20 cellular contexts compared by ENCODE assay signal in genomic region chr6:83824388-83824801, GRCh38. TPM values are rescaled to one million over a fixed set of nuclear protein-coding genes. Genes with fewer than 3 reads are reported as not detected.
DNase-seq lines count a peak whose midpoint lies in the region; ATAC-seq, FAIRE-seq and TF ChIP-seq lines count a peak whose summit lies in the region.
"Had no signal": no experiment of that assay in that cellular context is flagged by ENCODE, and none has a peak within 500 bp of the region (broad histone marks: within the 10 kb centered on the region; RNA-seq: fewer than 3 reads in every experiment).

No MANE protein-coding gene starts in this region.

- intact Hi-C loops in Panc1 (cut with micrococcal nuclease; ENCODE audit: unreplicated experiment) (no loop called here), dorsolateral prefrontal cortex (cut with DNase I) (no loop called here)

- no peaks in the 10 kb centered on the region for H3K9me3 ChIP-seq in Panc1 (ENCODE audit: control insufficient read depth, insufficient read depth, low read depth, low read length)
- H3K9me3 ChIP-seq: BLaER1, thoracic aorta had no signal

- BruUV-seq in Panc1 (replicated peaks; lab: Mats Ljungman, UMichigan), result no TSS peak

- H3K27ac ChIP-seq in Panc1 (ENCODE audit: low read length) (no peak overlapping the region), dorsolateral prefrontal cortex (no peak overlapping the region)
- H3K27ac ChIP-seq: BLaER1, left ventricle myocardium inferior, thoracic aorta had no signal

- H3K36me3 Mint-ChIP-seq in progenitor cell of endocrine pancreas (ENCODE audit: insufficient read depth) (no peaks in the 10 kb centered on the region), type B pancreatic cell (no peaks in the 10 kb centered on the region)
- H3K36me3 Mint-ChIP-seq in activated CD8-positive, alpha-beta memory T cell treated with anti-CD3 and anti-CD28 coated beads, Interleukin-2, amount 10 ng/mL, durations not matched to agents 7 days and 5 days, result no peaks in the 10 kb centered on the region
- H3K36me3 Mint-ChIP-seq: IgD-negative memory B cell; naive thymus-derived CD8-positive, alpha-beta T cell had no signal

- TF ChIP-seq CTCF in Panc1 (IDR thresholded peaks at IDR 0.05) (no peak), epithelial cell of esophagus (IDR thresholded peaks at IDR 0.05; ENCODE audit: insufficient read depth, low read depth, low read length, missing control alignments) (no peak), progenitor cell of endocrine pancreas (IDR thresholded peaks at IDR 0.05; ENCODE audit: unreplicated experiment) (no peak), dorsolateral prefrontal cortex (IDR thresholded peaks at IDR 0.05 in 54 of 56, conservative IDR thresholded peaks at IDR 0.05 in 2 of 56; ENCODE audit: low read depth in 1 of 56, partially characterized antibody in 56 of 56) (no peak), type B pancreatic cell (conservative IDR thresholded peaks at IDR 0.05) (no peak)

- POLR2A ChIA-PET in Panc1 (lab: Charles Lee), result no interaction called here

- H3K27me3 ChIP-seq in Panc1 (ENCODE audit: control insufficient read depth, insufficient read depth, low read length), result no peaks in the 10 kb centered on the region
- H3K27me3 ChIP-seq in dorsolateral prefrontal cortex, result no peaks in the 10 kb centered on the region
- H3K27me3 ChIP-seq: BLaER1 had no signal

- CTCF ChIA-PET in Panc1 (lab: Charles Lee), result no interaction called here
- CTCF ChIA-PET in activated CD8-positive, alpha-beta memory T cell treated with anti-CD3 and anti-CD28 coated beads, Interleukin-2, amount 10 ng/mL, durations not matched to agents 7 days and 5 days (lab: Charles Lee), result no interaction called here

- DNase-seq in H54 (ENCODE audit: insufficient read length, low spot score) (no peak), Panc1 (ENCODE audit: low read depth, low spot score) (peak; percentile 51), epithelial cell of esophagus (ENCODE audit: low read depth) (peak; percentile 93), progenitor cell of endocrine pancreas (ENCODE audit: low spot score, unreplicated experiment) (no peak), dorsolateral prefrontal cortex (no peak), islet precursor cell (no peak), type B pancreatic cell (ENCODE audit: extremely low spot score, unreplicated experiment) (no peak)
- no peak for DNase-seq in activated CD8-positive, alpha-beta memory T cell treated with anti-CD3 and anti-CD28 coated beads, Interleukin-2, amount 10 ng/mL, durations not matched to agents 7 days and 5 days
- DNase-seq: activated CD8-positive, alpha-beta memory T cell treated with anti-CD3 and anti-CD28 coated beads, Interleukin-2, amount 50 U/mL, for 4 hours; activated naive CD4-positive, alpha-beta T cell treated with anti-CD3 and anti-CD28 coated beads, Interleukin-2, amount 50 U/mL, for 16 hours; central memory CD4-positive, alpha-beta T cell; hypothalamus; left ventricle myocardium inferior; naive thymus-derived CD8-positive, alpha-beta T cell; NCI-H1105 treated with DMSO at 0.1 percent for 48 hours; NCI-H510A; stimulated activated CD4-positive, alpha-beta T cell treated with anti-CD3 and anti-CD28 coated beads, Interleukin-1b, Interleukin-23, amount 100 ng/mL, for 48 hours had no signal

- in situ Hi-C loops in Panc1 (cut with HindIII; ENCODE audit: low pct_unique_long_range_greater_than_20kb, low sequenced_read_pairs), result no loop called here

- H3K27me3 Mint-ChIP-seq in progenitor cell of endocrine pancreas (no peaks in the 10 kb centered on the region), type B pancreatic cell (no peaks in the 10 kb centered on the region)
- peaks cover 7% of the 10 kb centered on the region for H3K27me3 Mint-ChIP-seq in activated CD8-positive, alpha-beta memory T cell treated with anti-CD3 and anti-CD28 coated beads, Interleukin-2, amount 10 ng/mL, durations not matched to agents 7 days and 5 days

- no peak overlapping the region for H3K4me3 Mint-ChIP-seq in progenitor cell of endocrine pancreas (ENCODE audit: low read depth)
- no peak overlapping the region for H3K4me3 Mint-ChIP-seq in activated CD8-positive, alpha-beta memory T cell treated with anti-CD3 and anti-CD28 coated beads, Interleukin-2, amount 10 ng/mL, durations not matched to agents 7 days and 5 days
- H3K4me3 Mint-ChIP-seq in type B pancreatic cell, result no peak overlapping the region
- H3K4me3 Mint-ChIP-seq: IgD-negative memory B cell; naive thymus-derived CD8-positive, alpha-beta T cell had no signal

- no peaks in the 10 kb centered on the region; the same call in 1 of the 2 replicates for H3K4me1 ChIP-seq in Panc1 (ENCODE audit: control insufficient read depth, insufficient read depth, low read length)
- H3K4me1 ChIP-seq: BLaER1, left ventricle myocardium inferior had no signal

- H3K4me3 ChIP-seq in Panc1 (ENCODE audit: low read depth in 2 of 2, low read length in 2 of 2) (peak overlapping the region in 1 of 2 experiments; percentile 14; a peak in 1 of 4 replicates), epithelial cell of esophagus (ENCODE audit: low read length) (no peak overlapping the region), dorsolateral prefrontal cortex (no peak overlapping the region)
- H3K4me3 ChIP-seq: BLaER1, left ventricle myocardium inferior, thoracic aorta had no signal

- no peak for TF ChIP-seq POLR2A in H54 (IDR thresholded peaks at IDR 0.05; ENCODE audit: low read depth, low read length)

- no peaks in the 10 kb centered on the region for H3K36me3 ChIP-seq in Panc1 (ENCODE audit: control insufficient read depth, insufficient read depth, low read length)
- H3K36me3 ChIP-seq: BLaER1, left ventricle myocardium inferior, thoracic aorta had no signal

- H3K4me1 Mint-ChIP-seq in progenitor cell of endocrine pancreas (ENCODE audit: low read depth) (peaks cover 9% of the 10 kb centered on the region), type B pancreatic cell (ENCODE audit: unreplicated experiment) (peaks cover 8% of the 10 kb centered on the region)
- H3K4me1 Mint-ChIP-seq in activated CD8-positive, alpha-beta memory T cell treated with anti-CD3 and anti-CD28 coated beads, Interleukin-2, amount 10 ng/mL, durations not matched to agents 7 days and 5 days, result no peaks in the 10 kb centered on the region
- H3K4me1 Mint-ChIP-seq: IgD-negative memory B cell; naive thymus-derived CD8-positive, alpha-beta T cell had no signal

- peak; percentile 80 for FAIRE-seq in H54 (lab: Jason Lieb, UNC)

- H3K27ac Mint-ChIP-seq in progenitor cell of endocrine pancreas, result peak overlapping the region; percentile 38
- H3K27ac Mint-ChIP-seq in activated CD8-positive, alpha-beta memory T cell treated with anti-CD3 and anti-CD28 coated beads, Interleukin-2, amount 10 ng/mL, durations not matched to agents 7 days and 5 days, result no peak overlapping the region
- H3K27ac Mint-ChIP-seq in type B pancreatic cell, result no peak overlapping the region
- H3K27ac Mint-ChIP-seq: IgD-negative memory B cell; naive thymus-derived CD8-positive, alpha-beta T cell had no signal

- ATAC-seq in Panc1, result peak; percentile 91
- no peak for ATAC-seq in activated CD8-positive, alpha-beta memory T cell treated with anti-CD3 and anti-CD28 coated beads, Interleukin-2, amount 10 ng/mL, durations not matched to agents 7 days and 5 days
- ATAC-seq: naive thymus-derived CD8-positive, alpha-beta T cell had no signal

- no peaks in the 10 kb centered on the region for H3K9me3 Mint-ChIP-seq in progenitor cell of endocrine pancreas (ENCODE audit: low read depth)
- no peaks in the 10 kb centered on the region for H3K9me3 Mint-ChIP-seq in activated CD8-positive, alpha-beta memory T cell treated with anti-CD3 and anti-CD28 coated beads, Interleukin-2, amount 10 ng/mL, durations not matched to agents 7 days and 5 days (ENCODE audit: low read depth)
- no peaks in the 10 kb centered on the region for H3K9me3 Mint-ChIP-seq in type B pancreatic cell
- H3K9me3 Mint-ChIP-seq: IgD-negative memory B cell had no signal

RNA-seq across cellular contexts. Expression of gene RIPPLY2, which starts 28.8 kb away (rescaled TPM):
- total RNA-seq in Panc1 (2021; ENCODE audit: unreplicated experiment) (6.5 TPM), progenitor cell of endocrine pancreas (not detected in 2 replicates), dorsolateral prefrontal cortex (10 to 100 TPM in 115 of 120 experiments, 1 to 10 TPM in 5; 6.4 to 27.6 (median 16.4) TPM), type B pancreatic cell (ENCODE audit: low replicate concordance) (1.6 and 1.8 TPM in 2 replicates)
- 7.8 TPM for polyA plus RNA-seq in Panc1 (2012; ENCODE audit: insufficient read length)
- total RNA-seq in activated CD8-positive, alpha-beta memory T cell treated with anti-CD3 and anti-CD28 coated beads, Interleukin-2, amount 10 ng/mL, durations not matched to agents 7 days and 5 days, result not detected
- total RNA-seq: left ventricle myocardium inferior; naive thymus-derived CD8-positive, alpha-beta T cell; thoracic aorta had no signal
- polyA plus RNA-seq: IgD-negative memory B cell; naive thymus-derived CD8-positive, alpha-beta T cell had no signal

RNA-seq across cellular contexts. Expression of gene CYB5R4, which starts 35.1 kb away (rescaled TPM):
- total RNA-seq in Panc1 (2021; ENCODE audit: unreplicated experiment), result 31.7 TPM
- 12.4 TPM for polyA plus RNA-seq in Panc1 (2012; ENCODE audit: insufficient read length)
- 17.8 and 23.6 TPM in 2 replicates for total RNA-seq in progenitor cell of endocrine pancreas
- 10 to 100 TPM in 119 of 120 experiments, 1 to 10 TPM in 1; 8.4 to 26.5 (median 18.4) TPM for total RNA-seq in dorsolateral prefrontal cortex
- total RNA-seq in activated CD8-positive, alpha-beta memory T cell treated with anti-CD3 and anti-CD28 coated beads, Interleukin-2, amount 10 ng/mL, durations not matched to agents 7 days and 5 days, result 10 to 100 TPM; 31.0 to 35.4 TPM
- total RNA-seq in type B pancreatic cell (ENCODE audit: low replicate concordance), result 9.0 and 17.4 TPM in 2 replicates

Comparison
In these comparisons a context has a peak if more than half of its experiments do, and no peak if none do; other contexts are left out.
1. DNase-seq: peak in Panc1 (single experiment) and epithelial cell of esophagus (single experiment); none in H54 (single experiment), progenitor cell of endocrine pancreas (single experiment), dorsolateral prefrontal cortex (0 of 10), islet precursor cell (single experiment), activated CD8-positive, alpha-beta memory T cell treated with anti-CD3 and anti-CD28 coated beads, Interleukin-2, amount 10 ng/mL, durations not matched to agents 7 days and 5 days (single experiment) and type B pancreatic cell (single experiment).